8 cellular contexts compared by ENCODE assay signal in the genomic region with DNA sequence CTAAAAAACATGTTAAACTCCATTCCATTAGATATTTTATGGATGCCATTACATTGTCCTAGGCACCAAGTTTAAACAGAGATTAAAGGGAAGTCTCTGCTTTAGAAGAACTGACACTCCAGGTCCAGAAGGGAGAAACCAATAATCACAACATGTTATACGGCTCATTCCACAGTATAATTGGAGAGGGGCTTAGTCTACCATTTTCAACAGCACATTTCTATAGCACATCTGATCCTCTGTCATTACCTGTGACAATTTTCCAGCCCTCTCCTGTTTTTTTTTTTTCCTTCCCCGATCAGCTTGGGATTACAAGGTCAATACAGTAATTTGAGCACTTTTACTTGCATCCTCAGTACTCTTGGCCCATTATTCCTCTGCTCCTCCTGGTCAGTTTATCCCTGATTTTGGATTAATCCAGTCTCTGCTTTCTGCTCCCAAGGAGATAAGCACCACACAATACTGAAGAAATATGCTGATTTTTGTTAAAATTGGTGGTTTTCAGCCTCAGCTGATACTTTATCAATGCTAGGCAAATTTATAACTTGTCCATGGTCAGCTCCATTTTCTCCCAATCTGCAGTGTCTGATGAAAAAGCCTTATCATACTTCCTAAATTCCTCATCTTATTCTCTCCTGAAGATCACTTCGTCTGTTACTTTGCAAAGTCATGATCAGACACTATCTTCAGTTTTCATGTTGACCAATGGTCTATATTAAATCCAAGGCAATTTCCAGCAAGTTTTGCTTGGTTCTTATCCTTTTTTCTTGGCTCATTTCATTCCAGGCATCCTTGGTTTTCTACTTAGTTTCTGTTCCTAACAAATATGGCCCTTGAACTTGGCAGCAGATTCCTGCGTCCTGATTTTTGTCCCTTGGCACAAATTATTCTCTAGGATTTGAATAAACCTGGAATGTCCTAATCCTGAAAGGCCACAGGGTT. TPM values are rescaled to one million over a fixed set of nuclear protein-coding genes. Genes with fewer than 3 reads are reported as not detected.
DNase-seq lines count a peak whose midpoint lies in the region; ATAC-seq, FAIRE-seq and TF ChIP-seq lines count a peak whose summit lies in the region.
"Had no signal": no experiment of that assay in that cellular context is flagged by ENCODE, and none has a peak within 500 bp of the region (broad histone marks: within the 10 kb centered on the region; RNA-seq: fewer than 3 reads in every experiment).

No MANE protein-coding gene starts in this region.

- no peaks in the 10 kb centered on the region for H3K27me3 Mint-ChIP-seq in activated CD8-positive, alpha-beta T cell treated with anti-CD3 and anti-CD28 coated beads for 36 hours
- peaks cover 0 to under 1% (median 0%) of the 10 kb centered on the region in 5 donors for H3K27me3 Mint-ChIP-seq in naive thymus-derived CD8-positive, alpha-beta T cell

- DNase-seq in EH (ENCODE audit: low read depth) = peak; percentile 3
- no peak for DNase-seq in activated CD8-positive, alpha-beta T cell treated with anti-CD3 and anti-CD28 coated beads for 36 hours
- DNase-seq in naive thymus-derived CD8-positive, alpha-beta T cell = no peak
- DNase-seq in pancreas = no peak
- no peak for DNase-seq in thyroid gland
- no peak for DNase-seq in uterus
- DNase-seq: NCI-H146 had no signal

- H3K4me1 ChIP-seq in HUES64 (ENCODE audit: insufficient read depth, low read length) (peaks cover 27% of the 10 kb centered on the region), pancreas (peaks cover 0 to 4% (median 0%) of the 10 kb centered on the region in 3 donors), thyroid gland (peaks cover 21% of the 10 kb centered on the region in 2 donors), uterus (no peaks in the 10 kb centered on the region)

- H3K4me1 Mint-ChIP-seq in activated CD8-positive, alpha-beta T cell treated with anti-CD3 and anti-CD28 coated beads for 36 hours (ENCODE audit: low read depth) = peaks cover 75% of the 10 kb centered on the region
- peaks cover 43 to 85% (median 75%) of the 10 kb centered on the region in 4 donors for H3K4me1 Mint-ChIP-seq in naive thymus-derived CD8-positive, alpha-beta T cell

- ATAC-seq in activated CD8-positive, alpha-beta T cell treated with anti-CD3 and anti-CD28 coated beads for 36 hours = no peak
- ATAC-seq in naive thymus-derived CD8-positive, alpha-beta T cell = no peak
- no peak for ATAC-seq in pancreas

- CTCF ChIA-PET in activated CD8-positive, alpha-beta T cell treated with anti-CD3 and anti-CD28 coated beads for 36 hours (lab: Charles Lee) = no interaction called here

- no peak overlapping the region for H3K9ac ChIP-seq in HUES64 (ENCODE audit: low read depth, low read length)

- H3K9me3 Mint-ChIP-seq in activated CD8-positive, alpha-beta T cell treated with anti-CD3 and anti-CD28 coated beads for 36 hours = no peaks in the 10 kb centered on the region
- peaks cover 0 to under 1% (median 0%) of the 10 kb centered on the region in 9 donors for H3K9me3 Mint-ChIP-seq in naive thymus-derived CD8-positive, alpha-beta T cell

- H3K27me3 ChIP-seq in HUES64 (ENCODE audit: insufficient read depth, low read length) = no peaks in the 10 kb centered on the region
- H3K27me3 ChIP-seq in pancreas = no peaks in the 10 kb centered on the region
- H3K27me3 ChIP-seq in thyroid gland = no peaks in the 10 kb centered on the region
- H3K27me3 ChIP-seq in uterus = no peaks in the 10 kb centered on the region

- H3K36me3 ChIP-seq in HUES64 (ENCODE audit: insufficient read depth, low read length) (peaks cover 49% of the 10 kb centered on the region), pancreas (no peaks in the 10 kb centered on the region), thyroid gland (peaks cover 0 to 5% of the 10 kb centered on the region in 2 donors), uterus (peaks cover 0 to 2% of the 10 kb centered on the region in 2 donors)

- no peak for TF ChIP-seq POLR2A in thyroid gland (IDR thresholded peaks at IDR 0.05)
- TF ChIP-seq POLR2A in uterus (IDR thresholded peaks at IDR 0.05) = no peak

- no peak for TF ChIP-seq CTCF in activated CD8-positive, alpha-beta T cell treated with anti-CD3 and anti-CD28 coated beads for 36 hours (IDR thresholded peaks at IDR 0.05)
- TF ChIP-seq CTCF in pancreas (IDR thresholded peaks at IDR 0.05) = no peak
- no peak for TF ChIP-seq CTCF in thyroid gland (IDR thresholded peaks at IDR 0.05)
- no peak for TF ChIP-seq CTCF in uterus (IDR thresholded peaks at IDR 0.05)

- H3K9me3 ChIP-seq in HUES64 (ENCODE audit: insufficient read depth, low read depth, low read length) (no peaks in the 10 kb centered on the region), pancreas (no peaks in the 10 kb centered on the region), thyroid gland (no peaks in the 10 kb centered on the region), uterus (no peaks in the 10 kb centered on the region)

- H3K27ac Mint-ChIP-seq in activated CD8-positive, alpha-beta T cell treated with anti-CD3 and anti-CD28 coated beads for 36 hours = peak overlapping the region; percentile 46
- H3K27ac Mint-ChIP-seq in naive thymus-derived CD8-positive, alpha-beta T cell = peak overlapping the region in 8 of 10 donors; percentile 23 to 98 (median 58)

- no peak for FAIRE-seq in pancreas (lab: Jason Lieb, UNC)

- intact Hi-C loops in activated CD8-positive, alpha-beta T cell treated with anti-CD3 and anti-CD28 coated beads for 36 hours (cut with micrococcal nuclease) = loop anchor here (10.0 kb wide), 2 partner anchors 49 to 209 kb away; no protein-coding TSS in a partner anchor
- intact Hi-C loops in pancreas (cut with DNase I) (no loop called here), thyroid gland (cut with DNase I) (no loop called here), uterus (cut with DNase I; ENCODE audit: low total_unique reads) (no loop called here)

- no peak overlapping the region for H3K4me3 Mint-ChIP-seq in activated CD8-positive, alpha-beta T cell treated with anti-CD3 and anti-CD28 coated beads for 36 hours
- peak overlapping the region in 1 of 10 donors; percentile 29 for H3K4me3 Mint-ChIP-seq in naive thymus-derived CD8-positive, alpha-beta T cell

- H3K36me3 Mint-ChIP-seq in activated CD8-positive, alpha-beta T cell treated with anti-CD3 and anti-CD28 coated beads for 36 hours (ENCODE audit: low read depth) = peaks cover 66% of the 10 kb centered on the region
- peaks cover 12 to 55% (median 27%) of the 10 kb centered on the region in 3 donors for H3K36me3 Mint-ChIP-seq in naive thymus-derived CD8-positive, alpha-beta T cell

- WGBS in HUES64 = 79% methylated on average over 4 of the region's 4 CpGs
- 78 to 85% methylated on average over 4 of the region's 4 CpGs for WGBS in pancreas, 2 donors
- WGBS in thyroid gland, 2 donors = 87 to 88% methylated on average over 4 of the region's 4 CpGs

- POLR2A ChIA-PET in activated CD8-positive, alpha-beta T cell treated with anti-CD3 and anti-CD28 coated beads for 36 hours (lab: Charles Lee) = interaction anchor here (1.2 to 10.8 kb wide), 6 partner anchors 11 to 62 kb away, joined by 3 to 913 read pairs (median 6); partner anchors contain the start of gene SYNCRIP
- POLR2A ChIA-PET in naive thymus-derived CD8-positive, alpha-beta T cell (lab: Charles Lee) = interaction anchor here (0.6 to 4.9 kb wide), 3 partner anchors 23 to 47 kb away, joined by 3 to 104 read pairs (median 3); partner anchors contain the start of gene SYNCRIP

- no peak overlapping the region for H3K4me3 ChIP-seq in HUES64 (ENCODE audit: low read length)
- H3K4me3 ChIP-seq in pancreas = no peak overlapping the region
- no peak overlapping the region for H3K4me3 ChIP-seq in thyroid gland (replicated peaks in 1 of 3)
- H3K4me3 ChIP-seq in uterus = no peak overlapping the region

- H3K27ac ChIP-seq in HUES64 (ENCODE audit: low read depth, low read length) = peak overlapping the region; percentile 46
- H3K27ac ChIP-seq in pancreas = no peak overlapping the region
- peak overlapping the region in 1 of 3 donors; percentile 91 for H3K27ac ChIP-seq in thyroid gland
- H3K27ac ChIP-seq in uterus = no peak overlapping the region

RNA-seq across cellular contexts. Expression of gene SYNCRIP, which starts 30.8 kb away (rescaled TPM):
- polyA plus RNA-seq in HUES64 (2013, experiment 1 of 2) = 168 TPM
- polyA plus RNA-seq in HUES64 (2013, experiment 2 of 2) = 140 TPM
- total RNA-seq in activated CD8-positive, alpha-beta T cell treated with anti-CD3 and anti-CD28 coated beads for 36 hours = 100 to 1,000 TPM; 167 to 179 TPM
- total RNA-seq in naive thymus-derived CD8-positive, alpha-beta T cell = 100 to 1,000 TPM in 1 of 2 experiments, 10 to 100 TPM in 1; 95.1 to 103 TPM
- 10 to 100 TPM; 68.6 to 80.9 (median 70.7) TPM for polyA plus RNA-seq in naive thymus-derived CD8-positive, alpha-beta T cell
- 10 to 100 TPM; 23.3 to 48.9 (median 43.5) TPM for total RNA-seq in pancreas
- polyA plus RNA-seq in pancreas = 10 to 100 TPM; 14.6 to 22.2 TPM
- 100 to 1,000 TPM; 107 to 144 (median 125) TPM for total RNA-seq in thyroid gland
- total RNA-seq in uterus = 100 to 1,000 TPM in 2 of 4 donors, 10 to 100 TPM in 2; 25.1 to 147 (median 106) TPM
